8 cellular contexts compared by ENCODE assay signal in the genomic region with DNA sequence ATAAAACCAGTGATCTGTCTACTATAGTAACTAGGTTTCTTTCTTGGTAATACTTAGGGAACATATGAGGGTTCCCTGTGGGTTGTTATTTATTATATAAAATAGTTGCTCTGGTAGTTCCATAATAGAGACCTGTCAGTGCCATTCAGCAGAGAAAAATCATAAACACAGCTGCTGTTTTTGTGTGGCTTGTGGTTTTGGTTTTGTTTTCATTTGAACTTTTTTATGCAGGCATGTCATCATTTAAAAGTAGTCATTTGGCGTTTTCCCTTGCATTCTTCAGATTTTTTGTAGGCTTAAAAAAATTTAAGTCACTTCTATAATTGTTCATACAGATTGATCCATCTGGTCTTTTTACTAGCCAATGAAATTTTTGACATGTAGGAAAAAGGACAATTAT. TPM values are rescaled to one million over a fixed set of nuclear protein-coding genes. Genes with fewer than 3 reads are reported as not detected.
DNase-seq lines count a peak whose midpoint lies in the region; ATAC-seq, FAIRE-seq and TF ChIP-seq lines count a peak whose summit lies in the region.

No MANE protein-coding gene starts in this region.

- no peaks in the 10 kb centered on the region for H3K27me3 Mint-ChIP-seq in CD8-positive, alpha-beta memory T cell
- H3K27me3 Mint-ChIP-seq in activated T-helper 2 cell treated with anti-CD3 and anti-CD28 coated beads, Interferon-gamma antibody, Interleukin-2, Interleukin-4, amounts not matched to agents 10 μg/mL and 5 μg/mL and 100 μg/mL, durations not matched to agents 14 hours and 24 hours and 36 hours (ENCODE audit: low read depth), result no peaks in the 10 kb centered on the region

- no peak overlapping the region for H3K4me3 ChIP-seq in CD8-positive, alpha-beta memory T cell (ENCODE audit: low read length)
- no peak overlapping the region for H3K4me3 ChIP-seq in cardiac fibroblast (replicated peaks in 1 of 2; ENCODE audit: low read depth in 2 of 2, low read length in 2 of 2)
- H3K4me3 ChIP-seq in right lobe of liver, result no peak overlapping the region

- no peaks in the 10 kb centered on the region for H3K9me3 Mint-ChIP-seq in CD8-positive, alpha-beta memory T cell
- no peaks in the 10 kb centered on the region for H3K9me3 Mint-ChIP-seq in activated T-helper 2 cell treated with anti-CD3 and anti-CD28 coated beads, Interferon-gamma antibody, Interleukin-2, Interleukin-4, amounts not matched to agents 10 μg/mL and 5 μg/mL and 100 μg/mL, durations not matched to agents 14 hours and 24 hours and 36 hours

- WGBS in right lobe of liver (ENCODE audit: insufficient coverage, low coverage, low lambda C conversion rate, missing lambda C conversion rate), result 47% methylated on average over 1 of the region's 1 CpG

- TF ChIP-seq POLR2A in right lobe of liver (IDR thresholded peaks at IDR 0.05), result no peak

- H3K36me3 Mint-ChIP-seq in CD8-positive, alpha-beta memory T cell, result peaks cover 4 to 16% (median 9%) of the 10 kb centered on the region in 3 donors
- H3K36me3 Mint-ChIP-seq in activated T-helper 2 cell treated with anti-CD3 and anti-CD28 coated beads, Interferon-gamma antibody, Interleukin-2, Interleukin-4, amounts not matched to agents 10 μg/mL and 5 μg/mL and 100 μg/mL, durations not matched to agents 14 hours and 24 hours and 36 hours (ENCODE audit: low read depth), result peaks cover 9% of the 10 kb centered on the region

- peak; percentile 97 for ATAC-seq in GM19438 (IDR thresholded peaks at IDR 0.05; ENCODE audit: low read depth, unreplicated experiment)
- ATAC-seq in HG03378 (IDR thresholded peaks at IDR 0.05; ENCODE audit: unreplicated experiment), result peak; percentile 75
- no peak for ATAC-seq in right lobe of liver

- DNase-seq in CD8-positive, alpha-beta memory T cell, result peak in 2 of 5 donors; percentile 32 to 57
- peak; percentile 51 to 87 for DNase-seq in cardiac fibroblast (ENCODE audit: low read depth in 2 of 2)
- peak; percentile 49 for DNase-seq in urothelium cell line (ENCODE audit: low spot score)
- no peak for DNase-seq in activated T-helper 2 cell treated with anti-CD3 and anti-CD28 coated beads, Interferon-gamma antibody, Interleukin-2, Interleukin-4, amounts not matched to agents 10 μg/mL and 5 μg/mL and 100 μg/mL, durations not matched to agents 14 hours and 24 hours and 36 hours (ENCODE audit: low spot score)
- DNase-seq in frontal cortex (ENCODE audit: low spot score in 2 of 2), result no peak
- DNase-seq in right lobe of liver, result no peak

- no peak for FAIRE-seq in urothelium cell line (lab: Jason Lieb, UNC)
- FAIRE-seq in frontal cortex (lab: Jason Lieb, UNC), result no peak

- CTCF ChIA-PET in CD8-positive, alpha-beta memory T cell (lab: Charles Lee), result interaction anchor here (1.3 to 1.7 kb wide), 2 partner anchors 11 to 45 kb away, joined by 3 to 4 read pairs; no protein-coding TSS in a partner anchor

- no peaks in the 10 kb centered on the region for H3K9me3 ChIP-seq in CD8-positive, alpha-beta memory T cell (ENCODE audit: low read length)
- no peaks in the 10 kb centered on the region for H3K9me3 ChIP-seq in right lobe of liver

- TF ChIP-seq CTCF in cardiac fibroblast (IDR thresholded peaks at IDR 0.05; ENCODE audit: low read depth, low read length), result no peak
- no peak for TF ChIP-seq CTCF in right lobe of liver (IDR thresholded peaks at IDR 0.05)

- H3K4me3 Mint-ChIP-seq in CD8-positive, alpha-beta memory T cell, result peak overlapping the region in 5 of 7 donors; percentile 18 to 62 (median 34)
- H3K4me3 Mint-ChIP-seq in activated T-helper 2 cell treated with anti-CD3 and anti-CD28 coated beads, Interferon-gamma antibody, Interleukin-2, Interleukin-4, amounts not matched to agents 10 μg/mL and 5 μg/mL and 100 μg/mL, durations not matched to agents 14 hours and 24 hours and 36 hours (ENCODE audit: low read depth), result no peak overlapping the region

- peaks cover 41 to 64% (median 64%) of the 10 kb centered on the region in 3 donors for H3K4me1 Mint-ChIP-seq in CD8-positive, alpha-beta memory T cell
- peaks cover 23% of the 10 kb centered on the region for H3K4me1 Mint-ChIP-seq in activated T-helper 2 cell treated with anti-CD3 and anti-CD28 coated beads, Interferon-gamma antibody, Interleukin-2, Interleukin-4, amounts not matched to agents 10 μg/mL and 5 μg/mL and 100 μg/mL, durations not matched to agents 14 hours and 24 hours and 36 hours (ENCODE audit: low read depth)

- H3K27ac ChIP-seq in CD8-positive, alpha-beta memory T cell (ENCODE audit: low read depth, low read length), result no peak overlapping the region
- H3K27ac ChIP-seq in right lobe of liver, result no peak overlapping the region

- H3K27me3 ChIP-seq in CD8-positive, alpha-beta memory T cell (ENCODE audit: insufficient read depth, low read length, poor library complexity, severe bottlenecking), result no peaks in the 10 kb centered on the region
- H3K27me3 ChIP-seq in right lobe of liver, result no peaks in the 10 kb centered on the region

- POLR2A ChIA-PET in CD8-positive, alpha-beta memory T cell (lab: Charles Lee), result interaction anchor here (1.6 kb wide), 1 partner anchor 48 kb away, joined by 8 read pairs; a partner anchor contains a TSS

- H3K27ac Mint-ChIP-seq in CD8-positive, alpha-beta memory T cell, result peak overlapping the region in 6 of 8 donors; percentile 4 to 83 (median 68)
- H3K27ac Mint-ChIP-seq in activated T-helper 2 cell treated with anti-CD3 and anti-CD28 coated beads, Interferon-gamma antibody, Interleukin-2, Interleukin-4, amounts not matched to agents 10 μg/mL and 5 μg/mL and 100 μg/mL, durations not matched to agents 14 hours and 24 hours and 36 hours, result no peak overlapping the region

- intact Hi-C loops in activated T-helper 2 cell treated with anti-CD3 and anti-CD28 coated beads, Interferon-gamma antibody, Interleukin-2, Interleukin-4, amounts not matched to agents 10 μg/mL and 5 μg/mL and 100 μg/mL, durations not matched to agents 14 hours and 24 hours and 36 hours (cut with micrococcal nuclease), result loop anchor here (1.0 kb wide), 1 partner anchor 47 kb away; no protein-coding TSS in a partner anchor
- intact Hi-C loops in right lobe of liver (cut with DNase I), result no loop called here

- peaks cover 25% of the 10 kb centered on the region for H3K4me1 ChIP-seq in CD8-positive, alpha-beta memory T cell (ENCODE audit: insufficient read depth, low read length)
- H3K4me1 ChIP-seq in right lobe of liver, result no peaks in the 10 kb centered on the region

- no peaks in the 10 kb centered on the region for H3K36me3 ChIP-seq in CD8-positive, alpha-beta memory T cell (ENCODE audit: insufficient read depth, low read length)
- peaks cover 0 to under 1% (median 0%) of the 10 kb centered on the region in 4 donors for H3K36me3 ChIP-seq in right lobe of liver

RNA-seq across cellular contexts. Expression of a gene that starts 47.9 kb away (rescaled TPM):
- 10 to 100 TPM; 18.8 to 19.5 TPM for total RNA-seq in CD8-positive, alpha-beta memory T cell
- 18.3 TPM for polyA plus RNA-seq in CD8-positive, alpha-beta memory T cell
- total RNA-seq in activated T-helper 2 cell treated with anti-CD3 and anti-CD28 coated beads, Interferon-gamma antibody, Interleukin-2, Interleukin-4, amounts not matched to agents 10 μg/mL and 5 μg/mL and 100 μg/mL, durations not matched to agents 14 hours and 24 hours and 36 hours, result 16.3 and 19.6 TPM in 2 replicates
- total RNA-seq in frontal cortex, result 74.6 TPM
- 10 to 100 TPM in 3 of 6 experiments, 1 to 10 TPM in 3; 6.5 to 13.1 (median 11.2) TPM for total RNA-seq in right lobe of liver

RNA-seq across cellular contexts. Expression of a gene that starts 54.8 kb away (rescaled TPM):
- total RNA-seq in CD8-positive, alpha-beta memory T cell, result under 1 TPM; 0.59 to 0.71 TPM
- not detected for polyA plus RNA-seq in CD8-positive, alpha-beta memory T cell
- total RNA-seq in activated T-helper 2 cell treated with anti-CD3 and anti-CD28 coated beads, Interferon-gamma antibody, Interleukin-2, Interleukin-4, amounts not matched to agents 10 μg/mL and 5 μg/mL and 100 μg/mL, durations not matched to agents 14 hours and 24 hours and 36 hours, result 0.28 and 0.52 TPM in 2 replicates
- total RNA-seq in frontal cortex, result 2.0 TPM
- 1 to 10 TPM; 1.4 to 2.3 (median 1.7) TPM for total RNA-seq in right lobe of liver

Comparison
In these comparisons a context has a peak if more than half of its experiments do, and no peak if none do; other contexts are left out.
1. DNase-seq: peak in cardiac fibroblast (2 of 2) and urothelium cell line (single experiment); none in activated T-helper 2 cell treated with anti-CD3 and anti-CD28 coated beads, Interferon-gamma antibody, Interleukin-2, Interleukin-4, amounts not matched to agents 10 μg/mL and 5 μg/mL and 100 μg/mL, durations not matched to agents 14 hours and 24 hours and 36 hours (single experiment), frontal cortex (0 of 2) and right lobe of liver (0 of 3).
2. ATAC-seq: peak in GM19438 (single experiment) and HG03378 (single experiment); none in right lobe of liver (0 of 4).